22 cellular contexts compared by ENCODE assay signal in the genomic region with DNA sequence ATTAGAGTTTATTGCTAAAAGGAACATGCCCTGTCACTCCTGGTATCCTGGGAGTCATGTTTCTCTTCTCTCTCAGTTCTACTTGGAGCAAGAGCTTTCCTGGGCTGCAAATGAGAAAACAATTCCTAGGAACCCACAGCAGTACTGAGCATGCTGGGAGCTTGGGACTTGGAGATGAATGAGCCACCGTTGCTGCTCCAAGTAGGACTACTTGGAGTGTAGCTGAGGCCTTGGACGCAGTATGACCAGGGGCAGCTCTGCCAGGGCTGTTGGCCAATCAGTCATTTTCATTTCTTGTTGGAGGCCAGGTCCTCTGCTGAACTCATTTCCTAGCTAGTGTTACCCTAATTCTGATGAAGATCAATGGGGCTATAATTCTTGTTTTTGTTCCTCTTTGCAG. TPM values are rescaled to one million over a fixed set of nuclear protein-coding genes. Genes with fewer than 3 reads are reported as not detected.
DNase-seq lines count a peak whose midpoint lies in the region; ATAC-seq and TF ChIP-seq lines count a peak whose summit lies in the region.
"Had no signal": no experiment of that assay in that cellular context is flagged by ENCODE, and none has a peak within 500 bp of the region (broad histone marks: within the 10 kb centered on the region; RNA-seq: fewer than 3 reads in every experiment).

No MANE protein-coding gene starts in this region.

- no peak for ATAC-seq in activated CD4-positive, alpha-beta T cell treated with anti-CD3 and anti-CD28 coated beads for 36 hours
- ATAC-seq in heart right ventricle (peak in 7 of 8 donors; percentile 41 to 80 (median 52)), GM19328 (IDR thresholded peaks at IDR 0.05; ENCODE audit: unreplicated experiment) (no peak)
- ATAC-seq: CD8-positive, alpha-beta T cell; HepG2; K562 had no signal

- no peak for TF ChIP-seq POLR2A in esophagus squamous epithelium (IDR thresholded peaks at IDR 0.05)

- H3K36me3 ChIP-seq in heart right ventricle (peaks cover 0 to 94% (median 9%) of the 10 kb centered on the region in 9 donors), esophagus squamous epithelium (peaks cover 8 to 99% (median 30%) of the 10 kb centered on the region in 3 donors)
- H3K36me3 ChIP-seq: MG63 had no signal

- peak overlapping the region in 2 of 10 donors; percentile 37 to 44 for H3K27ac ChIP-seq in heart right ventricle
- H3K27ac ChIP-seq in esophagus squamous epithelium: no peak overlapping the region
- H3K27ac ChIP-seq: 22Rv1 had no signal

- H3K9me3 Mint-ChIP-seq in activated CD4-positive, alpha-beta T cell treated with anti-CD3 and anti-CD28 coated beads for 36 hours (ENCODE audit: low read depth): no peaks in the 10 kb centered on the region
- H3K9me3 Mint-ChIP-seq: CD8-positive, alpha-beta T cell had no signal

- peak overlapping the region; percentile 47 for H3K27ac Mint-ChIP-seq in activated CD4-positive, alpha-beta T cell treated with anti-CD3 and anti-CD28 coated beads for 36 hours
- H3K27ac Mint-ChIP-seq: CD8-positive, alpha-beta T cell had no signal

- no peak for DNase-seq in activated CD4-positive, alpha-beta T cell treated with anti-CD3 and anti-CD28 coated beads for 36 hours
- no peak for DNase-seq in activated CD4-positive, alpha-beta T cell treated with anti-CD3 and anti-CD28 coated beads, Interleukin-2, amount 50 U/mL, for 48 hours
- DNase-seq in Ammon's horn (ENCODE audit: low spot score): peak; percentile 67
- no peak for DNase-seq in heart right ventricle
- DNase-seq in midbrain (lab: John Stamatoyannopoulos, UW): peak; percentile 52
- DNase-seq in esophagus squamous epithelium (lab: John Stamatoyannopoulos, UW): no peak
- no peak for DNase-seq in foreskin melanocyte
- DNase-seq: ACHN; CD8-positive, alpha-beta T cell; MG63; NCI-H1048; NCI-H1436; NCI-H187 treated with DMSO at 0.1 percent for 48 hours; NCI-H2107; NCI-H446 treated with DMSO at 0.1 percent for 48 hours; NCI-H526 treated with DMSO at 0.1 percent for 48 hours; OCI-M1; SHP77 had no signal

- WGBS in heart right ventricle, 2 donors: 66 to 71% methylated on average over 2 of the region's 2 CpGs
- 33 to 54% methylated on average over 1 to 2 of the region's 2 CpGs for WGBS in esophagus squamous epithelium, 2 donors

- no peak overlapping the region for H3K4me3 Mint-ChIP-seq in activated CD4-positive, alpha-beta T cell treated with anti-CD3 and anti-CD28 coated beads for 36 hours
- H3K4me3 Mint-ChIP-seq: CD8-positive, alpha-beta T cell had no signal

- no peak for TF ChIP-seq CTCF in heart right ventricle (IDR thresholded peaks at IDR 0.05)
- no peak for TF ChIP-seq CTCF in esophagus squamous epithelium (IDR thresholded peaks at IDR 0.05)

- H3K4me3 ChIP-seq in heart right ventricle: no peak overlapping the region
- H3K4me3 ChIP-seq in esophagus squamous epithelium: no peak overlapping the region
- H3K4me3 ChIP-seq: K562, MG63 had no signal

- no peaks in the 10 kb centered on the region for H3K27me3 Mint-ChIP-seq in activated CD4-positive, alpha-beta T cell treated with anti-CD3 and anti-CD28 coated beads for 36 hours

- peaks cover 18% of the 10 kb centered on the region for H3K4me1 Mint-ChIP-seq in activated CD4-positive, alpha-beta T cell treated with anti-CD3 and anti-CD28 coated beads for 36 hours

- intact Hi-C loops in activated CD4-positive, alpha-beta T cell treated with anti-CD3 and anti-CD28 coated beads for 36 hours (cut with DNase I, micrococcal nuclease): no loop called here
- intact Hi-C loops in heart right ventricle (cut with DNase I) (no loop called here), esophagus squamous epithelium (cut with DNase I) (no loop called here)

- POLR2A ChIA-PET in activated CD4-positive, alpha-beta T cell treated with anti-CD3 and anti-CD28 coated beads for 36 hours (lab: Charles Lee): no interaction called here

- H3K9me3 ChIP-seq in heart right ventricle (no peaks in the 10 kb centered on the region), esophagus squamous epithelium (no peaks in the 10 kb centered on the region)
- H3K9me3 ChIP-seq: MG63 had no signal

- H3K27me3 ChIP-seq in heart right ventricle (no peaks in the 10 kb centered on the region), esophagus squamous epithelium (no peaks in the 10 kb centered on the region)
- H3K27me3 ChIP-seq: MG63 had no signal

- CTCF ChIA-PET in activated CD4-positive, alpha-beta T cell treated with anti-CD3 and anti-CD28 coated beads for 36 hours (lab: Charles Lee): no interaction called here

- H3K36me3 Mint-ChIP-seq in activated CD4-positive, alpha-beta T cell treated with anti-CD3 and anti-CD28 coated beads for 36 hours (ENCODE audit: low read depth): peaks cover 43% of the 10 kb centered on the region

- H3K4me1 ChIP-seq in heart right ventricle (peaks cover 0 to 23% (median 0%) of the 10 kb centered on the region in 9 donors), esophagus squamous epithelium (peaks cover 0 to 13% (median 4%) of the 10 kb centered on the region in 3 donors)

RNA-seq across cellular contexts. Expression of gene LGALS9, which starts 8.1 kb away (rescaled TPM):
- total RNA-seq in activated CD4-positive, alpha-beta T cell treated with anti-CD3 and anti-CD28 coated beads for 36 hours: 10 to 100 TPM; 33.7 to 33.8 TPM
- total RNA-seq in heart right ventricle: 10 to 100 TPM in 9 of 10 donors, 1 to 10 TPM in 1; 7.5 to 79.1 (median 16.2) TPM
- polyA plus RNA-seq in heart right ventricle: 10 to 100 TPM; 18.8 to 30.2 TPM
- 10 to 100 TPM; 20.2 to 76.1 (median 23.9) TPM for total RNA-seq in esophagus squamous epithelium

Comparison
In these comparisons a context has a peak if more than half of its experiments do, and no peak if none do; other contexts are left out.
1. ATAC-seq: peak in heart right ventricle (7 of 8); none in activated CD4-positive, alpha-beta T cell treated with anti-CD3 and anti-CD28 coated beads for 36 hours (single experiment) and GM19328 (single experiment).
2. DNase-seq: peak in Ammon's horn (single experiment) and midbrain (single experiment); none in activated CD4-positive, alpha-beta T cell treated with anti-CD3 and anti-CD28 coated beads for 36 hours (single experiment), activated CD4-positive, alpha-beta T cell treated with anti-CD3 and anti-CD28 coated beads, Interleukin-2, amount 50 U/mL, for 48 hours (0 of 2), heart right ventricle (0 of 2), esophagus squamous epithelium (single experiment) and foreskin melanocyte (single experiment).